Comparison of ENCODE assay signal across 21 cellular contexts in genomic region chr2:236825989-236826510, GRCh38.
A peak's percentile ranks its signal among the peaks of the same experiment; 100 is the strongest.
DNase-seq lines count a peak whose midpoint lies in the region; ATAC-seq and TF ChIP-seq lines count a peak whose summit lies in the region.
"Had no signal": no experiment of that assay in that cellular context is flagged by ENCODE, and none has a peak within 500 bp of the region (broad histone marks: within the 10 kb centered on the region; RNA-seq: fewer than 3 reads in every experiment).

No MANE protein-coding gene starts in this region.

- DNase-seq in PC-3 (no peak), dermis blood vessel endothelial cell (peak; percentile 25), mesenteric fat pad (ENCODE audit: low spot score) (peak; percentile 69), hepatocyte (ENCODE audit: low spot score) (no peak), NK-92 (lab: John Stamatoyannopoulos, UW; ENCODE audit: unreplicated experiment) (no peak), ecto neural progenitor cell (ENCODE audit: low spot score) (no peak), NCI-H345 treated with DMSO at 0.1 percent for 48 hours (lab: John Stamatoyannopoulos, UW; ENCODE audit: unreplicated experiment) (no peak)
- DNase-seq: Caco-2; CD4-positive, alpha-beta T cell; DMS 273 treated with DMSO at 0.1 percent for 48 hours; Kasumi-1; NCI-H1048; NCI-H1417 treated with DMSO at 0.1 percent for 48 hours; NCI-H187 treated with DMSO at 0.1 percent for 48 hours; NCI-H2107; NCI-H510A; NCI-H774 had no signal

- H3K9me3 ChIP-seq in PC-3 (ENCODE audit: low read length) (no peaks in the 10 kb centered on the region), hepatocyte (ENCODE audit: low read depth) (no peaks in the 10 kb centered on the region)
- H3K9me3 ChIP-seq: Caco-2, SJSA1 had no signal

- H3K4me3 ChIP-seq in PC-3 (ENCODE audit: low read length) (no peak overlapping the region), hepatocyte (no peak overlapping the region)
- H3K4me3 ChIP-seq: A549, SJSA1 had no signal

- TF ChIP-seq CTCF in C4-2B (conservative IDR thresholded peaks at IDR 0.05) = no peak
- no peak for TF ChIP-seq CTCF in PC-3 (conservative IDR thresholded peaks at IDR 0.05; ENCODE audit: low read depth, low read length)
- TF ChIP-seq CTCF in hepatocyte (IDR thresholded peaks at IDR 0.05; ENCODE audit: poor library complexity) = no peak

- H3K27me3 ChIP-seq in PC-3 (ENCODE audit: low read length) = no peaks in the 10 kb centered on the region
- H3K27me3 ChIP-seq in hepatocyte = no peaks in the 10 kb centered on the region
- H3K27me3 ChIP-seq: SJSA1 had no signal

- H3K27ac ChIP-seq in C4-2B (peak overlapping the region; percentile 99), PC-3 (ENCODE audit: low read length) (no peak overlapping the region), hepatocyte (no peak overlapping the region)
- H3K27ac ChIP-seq: A549, SJSA1 had no signal

- H3K9ac ChIP-seq in PC-3 (ENCODE audit: low read length) = no peak overlapping the region

- no peak for ATAC-seq in PC-3
- ATAC-seq: A549, Right ventricle myocardium inferior had no signal

- no peak overlapping the region for H2AFZ ChIP-seq in PC-3 (ENCODE audit: low read length)
- no peak overlapping the region for H2AFZ ChIP-seq in hepatocyte

- H3K79me2 ChIP-seq in PC-3 (ENCODE audit: low read length) (no peaks in the 10 kb centered on the region), hepatocyte (no peaks in the 10 kb centered on the region)

- CTCF ChIA-PET in PC-3 (lab: Charles Lee) = no interaction called here

- 0 out of 2 replicates have a peak overlapping the region, but pooled peaks have one; percentile 55 for H3K4me2 ChIP-seq in PC-3 (ENCODE audit: low read length)
- H3K4me2 ChIP-seq in hepatocyte = no peak overlapping the region
- H3K4me2 ChIP-seq: A549 had no signal

- no peaks in the 10 kb centered on the region for H3K36me3 ChIP-seq in PC-3 (ENCODE audit: low read depth, low read length)
- no peaks in the 10 kb centered on the region for H3K36me3 ChIP-seq in hepatocyte (replicated peaks; ENCODE audit: insufficient read depth, low read depth)
- H3K36me3 ChIP-seq: SJSA1 had no signal

- POLR2A ChIA-PET in PC-3 (lab: Charles Lee; ENCODE audit: unreplicated experiment) = no interaction called here

- H4K20me1 ChIP-seq in PC-3 (ENCODE audit: low read length) (no peaks in the 10 kb centered on the region), hepatocyte (ENCODE audit: insufficient read depth, poor library complexity, severe bottlenecking) (no peaks in the 10 kb centered on the region)

- H3F3A ChIP-seq in PC-3 (ENCODE audit: low read length, unreplicated experiment) = no peaks in the 10 kb centered on the region

- H3K9me2 ChIP-seq in PC-3 (replicated peaks; ENCODE audit: low read length) (no peaks in the 10 kb centered on the region), hepatocyte (replicated peaks; ENCODE audit: insufficient read depth) (no peaks in the 10 kb centered on the region)

- 92% methylated on average over 6 of the region's 6 CpGs for WGBS in hepatocyte (ENCODE audit: low lambda C conversion rate, missing lambda C conversion rate)

- BruUV-seq in PC-3 (replicated peaks; lab: Mats Ljungman, UMichigan) = no TSS peak

- intact Hi-C loops in PC-3 (cut with micrococcal nuclease) = loop anchor here (2.0 to 5.0 kb wide), 2 partner anchors 45 to 201 kb away; no protein-coding TSS in a partner anchor

- peaks cover 26% of the 10 kb centered on the region for H3K4me1 ChIP-seq in PC-3 (ENCODE audit: insufficient read depth, low read length)
- H3K4me1 ChIP-seq in hepatocyte (ENCODE audit: insufficient read depth) = peaks cover 27% of the 10 kb centered on the region

Comparison
In these comparisons a context has a peak if more than half of its experiments do, and no peak if none do; other contexts are left out.
1. DNase-seq: peak in dermis blood vessel endothelial cell (single experiment) and mesenteric fat pad (single experiment); none in PC-3 (single experiment), hepatocyte (single experiment), NK-92 (single experiment), ecto neural progenitor cell (single experiment) and NCI-H345 treated with DMSO at 0.1 percent for 48 hours (single experiment).